In the genomic region with DNA sequence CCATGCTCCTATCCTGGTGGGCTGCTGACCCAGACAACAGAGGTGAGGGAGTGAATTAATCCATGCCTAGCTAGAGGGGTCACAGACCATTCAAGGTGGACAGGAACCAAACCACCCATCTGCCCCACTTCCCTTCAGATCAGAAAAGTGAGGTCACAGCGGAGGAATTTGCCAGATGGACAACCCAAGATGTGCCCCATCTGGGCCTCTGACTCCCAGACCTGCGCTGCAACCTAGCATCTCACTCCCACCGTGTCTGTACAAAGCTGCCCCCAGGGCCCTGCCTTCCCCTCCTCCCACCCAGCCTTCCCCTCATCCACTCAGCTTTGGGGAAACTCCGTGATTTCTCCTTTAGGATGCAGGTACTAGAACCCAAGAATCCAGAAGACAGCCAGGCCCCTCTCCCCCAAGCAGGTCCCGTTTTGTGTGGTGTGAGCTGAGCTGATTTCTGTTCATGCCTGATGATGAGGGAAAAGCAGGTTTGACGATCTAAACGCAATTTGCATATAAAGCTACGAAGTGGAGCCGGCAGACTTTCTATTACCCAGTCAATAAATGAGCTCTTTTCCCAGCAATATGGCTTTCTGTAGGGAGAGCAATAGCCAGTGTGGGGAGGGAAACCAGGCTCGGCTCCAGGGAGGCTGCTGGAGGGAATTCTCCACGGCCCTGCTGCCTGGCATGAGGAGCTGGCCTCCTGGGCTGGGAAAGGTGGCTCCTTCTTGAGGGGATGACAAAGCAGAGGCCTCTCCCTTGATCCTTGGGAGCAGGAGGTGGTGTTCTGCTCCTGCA, we compare ENCODE assay signal across 20 cellular contexts.
"Had no signal": no experiment of that assay in that cellular context is flagged by ENCODE, and none has a peak within 500 bp of the region (broad histone marks: within the 10 kb centered on the region; RNA-seq: fewer than 3 reads in every experiment).

No MANE protein-coding gene starts in this region.

- H3K36me3 ChIP-seq: left lung, ovary, transverse colon had no signal

- H3K4me1 Mint-ChIP-seq: endodermal cell, neural crest cell, WTC11 had no signal

- H3K4me3 ChIP-seq: dorsolateral prefrontal cortex, left lung, ovary, transverse colon had no signal

- FAIRE-seq: colon had no signal

- H3K27ac ChIP-seq: epithelial cell of prostate, foreskin keratinocyte, left lung, transverse colon had no signal

- H3K9me3 Mint-ChIP-seq: activated CD4-positive, alpha-beta memory T cell treated with anti-CD3 and anti-CD28 coated beads for 36 hours; endodermal cell; neural crest cell had no signal

- ATAC-seq: foreskin keratinocyte; stimulated activated naive CD8-positive, alpha-beta T cell treated with anti-CD3 and anti-CD28 coated beads, Interleukin-15, Interleukin-2, amounts not matched to agents 100 U/mL and 50 U/mL, for 24 hours; WTC11 had no signal

- H3K4me1 ChIP-seq: foreskin keratinocyte, left lung, transverse colon had no signal

- H3K9me3 ChIP-seq: left lung, ovary, transverse colon had no signal

- H3K27me3 ChIP-seq: dorsolateral prefrontal cortex, foreskin keratinocyte, ovary, transverse colon had no signal

- DNase-seq: activated CD4-positive, alpha-beta memory T cell treated with anti-CD3 and anti-CD28 coated beads for 36 hours; activated CD4-positive, alpha-beta T cell treated with anti-CD3 and anti-CD28 coated beads for 4 hours; activated T-cell treated with anti-CD3 and anti-CD28 coated beads for 4 hours; amniotic stem cell; endodermal cell; foreskin keratinocyte; islet precursor cell; left lung; stimulated activated CD4-positive, alpha-beta T cell treated with anti-CD3 and anti-CD28 coated beads, Interleukin-2, amount 100 ng/mL, for 24 hours; stimulated activated naive CD8-positive, alpha-beta T cell treated with anti-CD3 and anti-CD28 coated beads, Interleukin-15, Interleukin-2, amounts not matched to agents 100 U/mL and 50 U/mL, for 24 hours; SW 1271; T-helper 2 cell; transverse colon had no signal

- H3K4me3 Mint-ChIP-seq: activated CD4-positive, alpha-beta memory T cell treated with anti-CD3 and anti-CD28 coated beads for 36 hours; activated naive CD8-positive, alpha-beta T cell; endodermal cell; neural crest cell; WTC11 had no signal

- H3K27ac Mint-ChIP-seq: activated CD4-positive, alpha-beta memory T cell treated with anti-CD3 and anti-CD28 coated beads for 36 hours; activated naive CD8-positive, alpha-beta T cell; endodermal cell; WTC11 had no signal

- H3K36me3 Mint-ChIP-seq: activated CD4-positive, alpha-beta memory T cell treated with anti-CD3 and anti-CD28 coated beads for 36 hours; activated naive CD8-positive, alpha-beta T cell had no signal
